35 cellular contexts compared by ENCODE assay signal in genomic region chr11:6911378-6911777, GRCh38. TPM values are rescaled to one million over a fixed set of nuclear protein-coding genes. Genes with fewer than 3 reads are reported as not detected.
"Had no signal": no experiment of that assay in that cellular context is flagged by ENCODE, and none has a peak within 500 bp of the region (broad histone marks: within the 10 kb centered on the region; RNA-seq: fewer than 3 reads in every experiment).

No MANE protein-coding gene starts in this region.

- H3K9me3 Mint-ChIP-seq: nephron; neural crest cell; stimulated activated memory B cell treated with anti-CD40 and anti-IgM and Interleukin-4, amounts not matched to agents 10 μg/mL and 1 μg/mL and 100 μg/mL, for 72 hours; stimulated activated naive CD8-positive, alpha-beta T cell treated with anti-CD3 and anti-CD28 coated beads, Interleukin-15, amount 100 ng/mL, for 72 hours had no signal

- FAIRE-seq: islet of Langerhans, kidney, pancreas, small intestine had no signal

- ATAC-seq: left colon; left lung; lower lobe of right lung; naive thymus-derived CD8-positive, alpha-beta T cell; stimulated activated memory B cell treated with anti-CD40 and anti-IgM and Interleukin-4, amounts not matched to agents 10 μg/mL and 1 μg/mL and 100 μg/mL, for 72 hours; stimulated activated naive CD8-positive, alpha-beta T cell treated with anti-CD3 and anti-CD28 coated beads, Interleukin-15, amount 100 ng/mL, for 72 hours had no signal

- H3K27me3 ChIP-seq: left lung, pancreas, sigmoid colon, spleen, tibial nerve, upper lobe of left lung, vagina had no signal

- H3K27ac Mint-ChIP-seq: immature natural killer cell; naive thymus-derived CD8-positive, alpha-beta T cell; nephron; stimulated activated memory B cell treated with anti-CD40 and anti-IgM and Interleukin-4, amounts not matched to agents 10 μg/mL and 1 μg/mL and 100 μg/mL, for 72 hours; stimulated activated naive CD8-positive, alpha-beta T cell treated with anti-CD3 and anti-CD28 coated beads, Interleukin-15, amount 100 ng/mL, for 72 hours had no signal

- H3K4me1 ChIP-seq: left lung, lower lobe of right lung, pancreas, prostate gland, spleen, upper lobe of left lung, vagina had no signal

- H3K4me3 ChIP-seq: left lung, lower lobe of right lung, pancreas, prostate gland, sigmoid colon, spleen, tibial nerve, upper lobe of left lung, vagina had no signal

- H3K27ac ChIP-seq: left lung, lower lobe of right lung, pancreas, prostate gland, sigmoid colon, spleen, tibial nerve, upper lobe of left lung, vagina had no signal

- H3K36me3 Mint-ChIP-seq: immature natural killer cell; naive thymus-derived CD8-positive, alpha-beta T cell; stimulated activated memory B cell treated with anti-CD40 and anti-IgM and Interleukin-4, amounts not matched to agents 10 μg/mL and 1 μg/mL and 100 μg/mL, for 72 hours had no signal

- H3K4me1 Mint-ChIP-seq: immature natural killer cell; nephron; neural crest cell; stimulated activated memory B cell treated with anti-CD40 and anti-IgM and Interleukin-4, amounts not matched to agents 10 μg/mL and 1 μg/mL and 100 μg/mL, for 72 hours; stimulated activated naive CD8-positive, alpha-beta T cell treated with anti-CD3 and anti-CD28 coated beads, Interleukin-15, amount 100 ng/mL, for 72 hours had no signal

- H3K9me3 ChIP-seq: left lung, lower lobe of right lung, pancreas, prostate gland, sigmoid colon, spleen, tibial nerve, upper lobe of left lung, vagina had no signal

- H3K4me3 Mint-ChIP-seq: immature natural killer cell; naive thymus-derived CD8-positive, alpha-beta T cell; nephron; neural crest cell; stimulated activated memory B cell treated with anti-CD40 and anti-IgM and Interleukin-4, amounts not matched to agents 10 μg/mL and 1 μg/mL and 100 μg/mL, for 72 hours; stimulated activated naive CD8-positive, alpha-beta T cell treated with anti-CD3 and anti-CD28 coated beads, Interleukin-15, amount 100 ng/mL, for 72 hours had no signal

- H3K36me3 ChIP-seq: left lung, lower lobe of right lung, pancreas, prostate gland, sigmoid colon, spleen, tibial nerve, upper lobe of left lung, vagina had no signal

- DNase-seq: hypothalamus; immature natural killer cell; kidney; left colon; left lung; lower lobe of right lung; mesenchymal stem cell; naive thymus-derived CD8-positive, alpha-beta T cell; nucleus accumbens; posterior cingulate gyrus; retina; sigmoid colon; small intestine; spleen; stimulated activated CD4-positive, alpha-beta T cell treated with anti-CD3 and anti-CD28 coated beads, Interleukin-4, amount 100 ng/mL, for 24 hours; stimulated activated naive CD4-positive, alpha-beta T cell treated with Interleukin-2 at 50 U/mL for 16 hours; stimulated activated naive CD8-positive, alpha-beta T cell treated with anti-CD3 and anti-CD28 coated beads, Interleukin-15, amount 100 ng/mL, for 72 hours; substantia nigra; upper lobe of left lung had no signal

RNA-seq across cellular contexts. Expression of gene OR2D3, which starts 9.4 kb away (rescaled TPM):
- total RNA-seq: kidney; left colon; left lung; liver; lower lobe of right lung; mammary epithelial cell; mucosa of gallbladder; naive thymus-derived CD8-positive, alpha-beta T cell; neural crest cell; osteoblast; pancreas; prostate gland; right cardiac atrium; sigmoid colon; spleen; temporal lobe; tibial nerve; upper lobe of left lung; urinary bladder; vagina had no signal
- polyA plus RNA-seq: immature natural killer cell; liver; mammary epithelial cell; naive thymus-derived CD8-positive, alpha-beta T cell; pancreas; right cardiac atrium; sigmoid colon; small intestine; spleen; thymus; urinary bladder had no signal

RNA-seq across cellular contexts. Expression of gene ZNF215, which starts 14.8 kb away (rescaled TPM):
- polyA plus RNA-seq: immature natural killer cell; naive thymus-derived CD8-positive, alpha-beta T cell had no signal

RNA-seq across cellular contexts. Expression of gene OR2D2, which starts 19.1 kb away (rescaled TPM):
- total RNA-seq: liver; lower lobe of right lung; mucosa of gallbladder; naive thymus-derived CD8-positive, alpha-beta T cell; right cardiac atrium; sigmoid colon; tibial nerve; vagina had no signal
- polyA plus RNA-seq: immature natural killer cell; liver; mammary epithelial cell; naive thymus-derived CD8-positive, alpha-beta T cell; pancreas; right cardiac atrium; sigmoid colon; small intestine; spleen; thymus; urinary bladder had no signal

RNA-seq across cellular contexts. Expression of gene OR10A4, which starts 35.0 kb away (rescaled TPM):
- total RNA-seq: kidney; left colon; left lung; liver; lower lobe of right lung; mammary epithelial cell; mucosa of gallbladder; naive thymus-derived CD8-positive, alpha-beta T cell; neural crest cell; osteoblast; pancreas; prostate gland; right cardiac atrium; sigmoid colon; spleen; temporal lobe; tibial nerve; upper lobe of left lung; urinary bladder; vagina had no signal
- polyA plus RNA-seq: immature natural killer cell; liver; mammary epithelial cell; naive thymus-derived CD8-positive, alpha-beta T cell; pancreas; right cardiac atrium; sigmoid colon; small intestine; spleen; thymus; urinary bladder had no signal

RNA-seq across cellular contexts. Expression of gene OR10A2, which starts 48.5 kb away (rescaled TPM):
- total RNA-seq: kidney; left colon; left lung; liver; lower lobe of right lung; mammary epithelial cell; mucosa of gallbladder; naive thymus-derived CD8-positive, alpha-beta T cell; neural crest cell; osteoblast; pancreas; prostate gland; right cardiac atrium; sigmoid colon; spleen; temporal lobe; tibial nerve; upper lobe of left lung; urinary bladder; vagina had no signal
- polyA plus RNA-seq: immature natural killer cell; liver; mammary epithelial cell; naive thymus-derived CD8-positive, alpha-beta T cell; pancreas; right cardiac atrium; sigmoid colon; small intestine; spleen; thymus; urinary bladder had no signal
